9 cellular contexts compared by ENCODE assay signal in genomic region chr4:791866-792630, GRCh38. TPM values are rescaled to one million over a fixed set of nuclear protein-coding genes. Genes with fewer than 3 reads are reported as not detected.
A peak's percentile ranks its signal among the peaks of the same experiment; 100 is the strongest.
DNase-seq lines count a peak whose midpoint lies in the region; ATAC-seq and TF ChIP-seq lines count a peak whose summit lies in the region.
"Had no signal": no experiment of that assay in that cellular context is flagged by ENCODE, and none has a peak within 500 bp of the region (broad histone marks: within the 10 kb centered on the region; RNA-seq: fewer than 3 reads in every experiment).

No MANE protein-coding gene starts in this region.

- H3K79me2 ChIP-seq in hepatocyte = no peaks in the 10 kb centered on the region

- H3K27me3 ChIP-seq in hepatocyte = peaks cover 50% of the 10 kb centered on the region

- H3K9me3 ChIP-seq in HEK293 (ENCODE audit: control insufficient read depth, insufficient read depth, low read depth, low read length) (no peaks in the 10 kb centered on the region), hepatocyte (ENCODE audit: low read depth) (no peaks in the 10 kb centered on the region)

- H3K27ac ChIP-seq in HEK293 (ENCODE audit: extremely low read depth, low read depth, low read length) (no peak overlapping the region), hepatocyte (no peak overlapping the region)

- CTCF ChIA-PET in HEK293 (lab: Yijun Ruan, JAX) = interaction anchor here (0.6 kb wide), 1 partner anchor 345 kb away, joined by 3 read pairs; no protein-coding TSS in a partner anchor

- peak overlapping the region; percentile 62 for H3K4me2 ChIP-seq in hepatocyte

- WGBS in hepatocyte (ENCODE audit: low lambda C conversion rate, missing lambda C conversion rate) = 66% methylated on average over 21 of the region's 52 CpGs

- no peak for TF ChIP-seq CTCF in HEK293 (tag by site-specific recombination; IDR thresholded peaks at IDR 0.05)
- TF ChIP-seq CTCF in hepatocyte (IDR thresholded peaks at IDR 0.05; ENCODE audit: poor library complexity) = no peak

- peak; percentile 22 for DNase-seq in activated T-helper 1 cell treated with Interleukin-2 at 50 U/mL for 16 hours (ENCODE audit: low read depth)
- DNase-seq in hepatocyte (ENCODE audit: low spot score) = no peak
- DNase-seq in stimulated activated CD8-positive, alpha-beta memory T cell treated with anti-CD3 and anti-CD28 coated beads, Interleukin-4, amount 100 ng/mL, for 48 hours = peak; percentile 59
- no peak for DNase-seq in NCI-H2081 (lab: John Stamatoyannopoulos, UW)
- no peak for DNase-seq in germinal center (ENCODE audit: low spot score)
- DNase-seq: NCI-H526 treated with DMSO at 0.1 percent for 48 hours had no signal

- H2AFZ ChIP-seq in hepatocyte = no peak overlapping the region

- H3K4me1 ChIP-seq in HEK293 (ENCODE audit: control insufficient read depth, insufficient read depth, low read length) (no peaks in the 10 kb centered on the region), hepatocyte (ENCODE audit: insufficient read depth) (peaks cover 10% of the 10 kb centered on the region)

- POLR2A ChIA-PET in HEK293 (lab: Yijun Ruan, JAX) = no interaction called here

- H3K4me3 ChIP-seq in HEK293 (ENCODE audit: low read depth, low read length) (no peak overlapping the region), hepatocyte (no peak overlapping the region)

- ATAC-seq in GM18873 (IDR thresholded peaks at IDR 0.05; ENCODE audit: low FRiP score, unreplicated experiment) (no peak), HG03139 (IDR thresholded peaks at IDR 0.05; ENCODE audit: unreplicated experiment) (no peak)

- H3K9me2 ChIP-seq in hepatocyte (replicated peaks; ENCODE audit: insufficient read depth) = no peaks in the 10 kb centered on the region

- H3K36me3 ChIP-seq in HEK293 (ENCODE audit: control insufficient read depth in 2 of 2, insufficient read depth in 1 of 2, low read length in 2 of 2) (no peaks in the 10 kb centered on the region), hepatocyte (replicated peaks; ENCODE audit: insufficient read depth, low read depth) (no peaks in the 10 kb centered on the region)

- no peaks in the 10 kb centered on the region for H4K20me1 ChIP-seq in hepatocyte (ENCODE audit: insufficient read depth, poor library complexity, severe bottlenecking)

TF ChIP-seq in HEK293, 187 proteins besides CTCF, POLR2A, EP300 and RAD21:
- TF ChIP-seq ZSCAN30 (tag by site-specific recombination; IDR thresholded peaks at IDR 0.05) (no peak), ZNF600 (tag by site-specific recombination; IDR thresholded peaks at IDR 0.05) (0 out of 2 replicates have a peak, but pooled peaks have one; percentile 16)

RNA-seq across cellular contexts. Expression of gene CPLX1, which starts 33.9 kb away (rescaled TPM):
- 0.16 and 0.30 TPM in 2 replicates for total RNA-seq in hepatocyte
- 1.6 and 2.0 TPM in 2 replicates for polyA plus RNA-seq in hepatocyte

Comparison
In these comparisons a context has a peak if more than half of its experiments do, and no peak if none do; other contexts are left out.
1. DNase-seq: peak in activated T-helper 1 cell treated with Interleukin-2 at 50 U/mL for 16 hours (single experiment) and stimulated activated CD8-positive, alpha-beta memory T cell treated with anti-CD3 and anti-CD28 coated beads, Interleukin-4, amount 100 ng/mL, for 48 hours (single experiment); none in hepatocyte (single experiment), NCI-H2081 (0 of 2) and germinal center (single experiment).